Comparison of ENCODE assay signal across 1 cellular context in genomic region chr4:123640271-123640670, GRCh38.
TF ChIP-seq lines count a peak whose summit lies in the region.

No MANE protein-coding gene starts in this region.

TF ChIP-seq in SK-N-SH treated with all-trans-retinoic acid at 6 μM for 48 hours, 23 proteins besides CTCF, POLR2A, EP300 and RAD21 (continued from another document):
- no peak for TF ChIP-seq PATZ1 (CRISPR knock-in tag; IDR thresholded peaks at IDR 0.05; ENCODE audit: borderline replicate concordance)
- no peak for TF ChIP-seq POU6F1 (CRISPR knock-in tag; IDR thresholded peaks at IDR 0.05; ENCODE audit: borderline replicate concordance, low read depth)
